In the genomic region with DNA sequence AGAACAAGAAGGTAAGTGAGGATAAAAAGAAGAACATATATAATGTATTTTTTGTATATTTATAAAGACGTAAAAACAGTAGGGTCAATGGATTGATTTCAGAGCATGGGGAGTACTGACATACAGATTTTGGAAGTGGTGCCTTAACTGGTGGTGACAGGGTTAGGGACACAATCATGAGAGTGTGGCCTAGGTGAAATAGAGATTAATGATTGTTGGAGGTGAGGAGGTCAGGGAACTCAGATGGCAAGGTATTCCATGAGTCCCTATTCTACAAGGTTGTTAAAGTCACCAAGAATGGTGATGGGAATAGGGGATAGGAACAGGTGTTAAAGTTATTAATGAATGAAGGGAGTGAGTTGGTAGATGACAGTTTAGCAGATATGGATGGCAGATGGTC, we compare ENCODE assay signal across 8 cellular contexts.
"Had no signal": no experiment of that assay in that cellular context is flagged by ENCODE, and none has a peak within 500 bp of the region (broad histone marks: within the 10 kb centered on the region; RNA-seq: fewer than 3 reads in every experiment).

No MANE protein-coding gene starts in this region.

- FAIRE-seq: G401.6, GM12878, GM12891, GM12892, GM18507, GM19239 had no signal

- H3K4me3 ChIP-seq: GM12878 had no signal

- ATAC-seq: GM12878 had no signal

- DNase-seq: GDM1, GF-D8 had no signal
